ENCODE assay signal across 25 cellular contexts in genomic region chr2:38672445-38673364, GRCh38. TPM values are rescaled to one million over a fixed set of nuclear protein-coding genes. Genes with fewer than 3 reads are reported as not detected.
A peak's percentile ranks its signal among the peaks of the same experiment; 100 is the strongest.
DNase-seq lines count a peak whose midpoint lies in the region; ATAC-seq, FAIRE-seq and TF ChIP-seq lines count a peak whose summit lies in the region.
"Had no signal": no experiment of that assay in that cellular context is flagged by ENCODE, and none has a peak within 500 bp of the region (broad histone marks: within the 10 kb centered on the region; RNA-seq: fewer than 3 reads in every experiment).

No MANE protein-coding gene starts in this region.

- peaks cover 18% of the 10 kb centered on the region in 2 experiments for H3K36me3 ChIP-seq in HepG2 (replicated peaks in 1 of 2; ENCODE audit: control insufficient read depth in 1 of 2, insufficient read depth in 2 of 2, low read length in 2 of 2)
- H3K36me3 ChIP-seq: BE2C, SJCRH30 had no signal

- no TSS peak for BruUV-seq in HepG2 (replicated peaks; lab: Mats Ljungman, UMichigan)

- peaks cover 88% of the 10 kb centered on the region for H3K4me1 Mint-ChIP-seq in activated T-cell treated with anti-CD3 and anti-CD28 coated beads, Interleukin-2, amount 50 U/mL, for 72 hours (ENCODE audit: low read depth)
- peaks cover 79% of the 10 kb centered on the region for H3K4me1 Mint-ChIP-seq in activated CD4-positive, alpha-beta memory T cell treated with anti-CD3 and anti-CD28 coated beads, Interleukin-2, amount 10 ng/mL, durations not matched to agents 7 days and 5 days
- peaks cover 79% of the 10 kb centered on the region for H3K4me1 Mint-ChIP-seq in stimulated activated effector memory CD8-positive, alpha-beta T cell treated with anti-CD3 and anti-CD28 coated beads, Interleukin-12 subunit alpha, Interleukin-12 subunit beta, amount 100 ng/mL, for 72 hours
- H3K4me1 Mint-ChIP-seq in osteocyte (ENCODE audit: unreplicated experiment) = peaks cover 5% of the 10 kb centered on the region

- in situ Hi-C loops in HepG2 (cut with HindIII; ENCODE audit: extremely low pct_ligation_motif_present, low pct_unique_long_range_greater_than_20kb) = no loop called here

- no peak for TF ChIP-seq CTCF in HepG2 (CRISPR knock-in tag; IDR thresholded peaks at IDR 0.05)
- no peak for TF ChIP-seq CTCF in osteocyte (IDR thresholded peaks at IDR 0.05)

- 85% methylated on average over 8 of the region's 8 CpGs for WGBS in HepG2 (ENCODE audit: low lambda C conversion rate)

- H3K4me3 ChIP-seq in HepG2 (replicated peaks in 1 of 3; ENCODE audit: insufficient read depth in 1 of 3, low read depth in 2 of 3, low read length in 3 of 3) = no peak overlapping the region
- H3K4me3 ChIP-seq: SJCRH30 had no signal

- no peaks in the 10 kb centered on the region for H3K27me3 Mint-ChIP-seq in activated T-cell treated with anti-CD3 and anti-CD28 coated beads, Interleukin-2, amount 50 U/mL, for 72 hours (ENCODE audit: low read depth)
- H3K27me3 Mint-ChIP-seq in activated CD4-positive, alpha-beta memory T cell treated with anti-CD3 and anti-CD28 coated beads, Interleukin-2, amount 10 ng/mL, durations not matched to agents 7 days and 5 days = no peaks in the 10 kb centered on the region
- H3K27me3 Mint-ChIP-seq in osteocyte (ENCODE audit: unreplicated experiment) = no peaks in the 10 kb centered on the region
- H3K27me3 Mint-ChIP-seq: activated naive CD8-positive, alpha-beta T cell treated with anti-CD3 and anti-CD28 coated beads, Interleukin-2, amount 50 U/mL, for 24 hours had no signal

- TF ChIP-seq RAD21 in HepG2 (CRISPR knock-in tag; IDR thresholded peaks at IDR 0.05) = no peak

- no peak overlapping the region for H3K27ac ChIP-seq in HepG2 (ENCODE audit: extremely low read length, insufficient read depth, low read length)
- H3K27ac ChIP-seq: SJCRH30 had no signal

- no peak overlapping the region for H3K9ac ChIP-seq in HepG2 (ENCODE audit: insufficient read depth, low read depth, low read length)

- no peaks in the 10 kb centered on the region for H3K9me3 ChIP-seq in HepG2 (ENCODE audit: low read length)
- H3K9me3 ChIP-seq: BE2C, SJCRH30 had no signal

- peak overlapping the region in 1 of 2 donors; percentile 56 for H3K4me3 Mint-ChIP-seq in activated T-cell treated with anti-CD3 and anti-CD28 coated beads, Interleukin-2, amount 50 U/mL, for 72 hours
- H3K4me3 Mint-ChIP-seq in activated CD4-positive, alpha-beta memory T cell treated with anti-CD3 and anti-CD28 coated beads, Interleukin-2, amount 10 ng/mL, durations not matched to agents 7 days and 5 days = no peak overlapping the region
- peak overlapping the region; percentile 62 for H3K4me3 Mint-ChIP-seq in stimulated activated effector memory CD8-positive, alpha-beta T cell treated with anti-CD3 and anti-CD28 coated beads, Interleukin-12 subunit alpha, Interleukin-12 subunit beta, amount 100 ng/mL, for 72 hours
- no peak overlapping the region for H3K4me3 Mint-ChIP-seq in osteocyte (ENCODE audit: unreplicated experiment)
- H3K4me3 Mint-ChIP-seq: activated naive CD8-positive, alpha-beta T cell treated with anti-CD3 and anti-CD28 coated beads, Interleukin-2, amount 50 U/mL, for 24 hours; H9; natural killer cell had no signal

- TF ChIP-seq EP300 in HepG2 (IDR thresholded peaks at IDR 0.05; ENCODE audit: low read depth in 2 of 2, low read length in 2 of 2) (no peak), HepG2 (CRISPR knock-in tag; IDR thresholded peaks at IDR 0.05; ENCODE audit: borderline replicate concordance) (no peak)

- intact Hi-C loops in HepG2 (cut with micrococcal nuclease; ENCODE audit: unreplicated experiment) = no loop called here

- CTCF ChIA-PET in activated CD4-positive, alpha-beta memory T cell treated with anti-CD3 and anti-CD28 coated beads, Interleukin-2, amount 10 ng/mL, durations not matched to agents 7 days and 5 days (lab: Charles Lee) = interaction anchor here (0.8 to 3.2 kb wide), 11 partner anchors 9 to 91 kb away, joined by 3 to 18 read pairs (median 4); partner anchors contain the start of gene HNRNPLL
- CTCF ChIA-PET in HepG2 (lab: Yijun Ruan, JAX; ENCODE audit: low intra/inter-chr PET ratio, low total read pairs) = no interaction called here

- H3K9me3 Mint-ChIP-seq in activated T-cell treated with anti-CD3 and anti-CD28 coated beads, Interleukin-2, amount 50 U/mL, for 72 hours = no peaks in the 10 kb centered on the region
- H3K9me3 Mint-ChIP-seq in activated CD4-positive, alpha-beta memory T cell treated with anti-CD3 and anti-CD28 coated beads, Interleukin-2, amount 10 ng/mL, durations not matched to agents 7 days and 5 days = no peaks in the 10 kb centered on the region
- no peaks in the 10 kb centered on the region for H3K9me3 Mint-ChIP-seq in stimulated activated effector memory CD8-positive, alpha-beta T cell treated with anti-CD3 and anti-CD28 coated beads, Interleukin-12 subunit alpha, Interleukin-12 subunit beta, amount 100 ng/mL, for 72 hours
- H3K9me3 Mint-ChIP-seq in osteocyte (ENCODE audit: unreplicated experiment) = no peaks in the 10 kb centered on the region
- H3K9me3 Mint-ChIP-seq: activated naive CD8-positive, alpha-beta T cell treated with anti-CD3 and anti-CD28 coated beads, Interleukin-2, amount 50 U/mL, for 24 hours; H9; natural killer cell had no signal

- H3K27ac Mint-ChIP-seq in activated T-cell treated with anti-CD3 and anti-CD28 coated beads, Interleukin-2, amount 50 U/mL, for 72 hours = peak overlapping the region; percentile 86
- H3K27ac Mint-ChIP-seq in activated CD4-positive, alpha-beta memory T cell treated with anti-CD3 and anti-CD28 coated beads, Interleukin-2, amount 10 ng/mL, durations not matched to agents 7 days and 5 days = peak overlapping the region; percentile 9
- H3K27ac Mint-ChIP-seq in stimulated activated effector memory CD8-positive, alpha-beta T cell treated with anti-CD3 and anti-CD28 coated beads, Interleukin-12 subunit alpha, Interleukin-12 subunit beta, amount 100 ng/mL, for 72 hours = peak overlapping the region; percentile 89
- no peak overlapping the region for H3K27ac Mint-ChIP-seq in osteocyte (ENCODE audit: unreplicated experiment)
- H3K27ac Mint-ChIP-seq: activated naive CD8-positive, alpha-beta T cell treated with anti-CD3 and anti-CD28 coated beads, Interleukin-2, amount 50 U/mL, for 24 hours; H9; natural killer cell had no signal

- FAIRE-seq in HepG2 (lab: Jason Lieb, UNC) = no peak
- FAIRE-seq: endometrium had no signal

- TF ChIP-seq POLR2A in HepG2 (IDR thresholded peaks at IDR 0.05; ENCODE audit: insufficient read depth in 1 of 2, low read depth in 2 of 2, low read length in 2 of 2) = no peak

- H3K27me3 ChIP-seq in HepG2 (ENCODE audit: control insufficient read depth in 1 of 2, insufficient read depth in 2 of 2, low read length in 2 of 2) = no peaks in the 10 kb centered on the region
- H3K27me3 ChIP-seq: BE2C, SJCRH30 had no signal

- no peak overlapping the region for H3K4me2 ChIP-seq in HepG2 (ENCODE audit: low read depth, low read length)

- H3K4me1 ChIP-seq in HepG2 (ENCODE audit: insufficient read depth, low read length) = peaks cover 54% of the 10 kb centered on the region
- H3K4me1 ChIP-seq: BE2C, SJCRH30 had no signal

- no peak for DNase-seq in activated T-cell treated with anti-CD3 and anti-CD28 coated beads, Interleukin-2, amount 50 U/mL, for 72 hours
- DNase-seq in activated T-cell treated with anti-CD3 and anti-CD28 coated beads, Interleukin-2, amount 50 U/mL, for 1 hour = no peak
- no peak for DNase-seq in activated CD4-positive, alpha-beta memory T cell treated with anti-CD3 and anti-CD28 coated beads, Interleukin-2, amount 10 ng/mL, durations not matched to agents 7 days and 5 days
- DNase-seq in HepG2 (ENCODE audit: low spot score) (no peak), osteocyte (ENCODE audit: extremely low spot score, unreplicated experiment) (no peak), GF-D8 (lab: John Stamatoyannopoulos, UW) (no peak)
- DNase-seq in stimulated activated effector memory CD8-positive, alpha-beta T cell treated with anti-CD3 and anti-CD28 coated beads, Interleukin-12 subunit alpha, Interleukin-12 subunit beta, amount 100 ng/mL, for 72 hours (ENCODE audit: low spot score in 2 of 2) = no peak
- DNase-seq: ACHN; activated CD4-positive, CD25-positive, alpha-beta regulatory T cell treated with anti-CD3 and anti-CD28 coated beads, Interleukin-2, amount 50 U/mL, for 72 hours; activated gamma-delta T cell; activated naive CD8-positive, alpha-beta T cell treated with anti-CD3 and anti-CD28 coated beads, Interleukin-2, amount 50 U/mL, for 24 hours; BE2C; Calu3; caudate nucleus; DND-41; H9; natural killer cell; NCI-H146; NCI-H2107; NCI-H446; NCI-H774; SJCRH30; stimulated activated CD4-positive, alpha-beta T cell treated with anti-CD3 and anti-CD28 coated beads, Interleukin-4, amount 100 ng/mL, for 1 hour had no signal

- peaks cover 27 to 51% of the 10 kb centered on the region in 2 donors for H3K36me3 Mint-ChIP-seq in activated T-cell treated with anti-CD3 and anti-CD28 coated beads, Interleukin-2, amount 50 U/mL, for 72 hours (ENCODE audit: insufficient read depth in 2 of 2)
- peaks cover 82% of the 10 kb centered on the region for H3K36me3 Mint-ChIP-seq in activated CD4-positive, alpha-beta memory T cell treated with anti-CD3 and anti-CD28 coated beads, Interleukin-2, amount 10 ng/mL, durations not matched to agents 7 days and 5 days (ENCODE audit: low read depth)
- H3K36me3 Mint-ChIP-seq in stimulated activated effector memory CD8-positive, alpha-beta T cell treated with anti-CD3 and anti-CD28 coated beads, Interleukin-12 subunit alpha, Interleukin-12 subunit beta, amount 100 ng/mL, for 72 hours = peaks cover 97% of the 10 kb centered on the region
- peaks cover 7% of the 10 kb centered on the region for H3K36me3 Mint-ChIP-seq in osteocyte (ENCODE audit: unreplicated experiment)
- H3K36me3 Mint-ChIP-seq: natural killer cell had no signal

- H4K20me1 ChIP-seq in HepG2 (ENCODE audit: insufficient read depth, low read length) = no peaks in the 10 kb centered on the region; the same call in 1 of the 2 replicates

- peaks cover 66% of the 10 kb centered on the region for H3K79me2 ChIP-seq in HepG2 (ENCODE audit: insufficient read depth, low read length)

- POLR2A ChIA-PET in activated CD4-positive, alpha-beta memory T cell treated with anti-CD3 and anti-CD28 coated beads, Interleukin-2, amount 10 ng/mL, durations not matched to agents 7 days and 5 days (lab: Charles Lee) = interaction anchor here (0.8 to 4.8 kb wide), 9 partner anchors 9 to 91 kb away, joined by 3 to 98 read pairs (median 9); partner anchors contain the start of genes HNRNPLL and SRSF7
- POLR2A ChIA-PET in HepG2 (lab: Yijun Ruan, JAX) = interaction anchor here (2.0 kb wide), 1 partner anchor 71 kb away, joined by 6 read pairs; the partner anchor contains the start of gene HNRNPLL

- no peak overlapping the region for H2AFZ ChIP-seq in HepG2 (ENCODE audit: low read length)

- no peak for ATAC-seq in activated T-cell treated with anti-CD3 and anti-CD28 coated beads, Interleukin-2, amount 50 U/mL, for 72 hours (replicated peaks in 1 of 2)
- ATAC-seq in HepG2 (no peak), HG03520 (IDR thresholded peaks at IDR 0.05; ENCODE audit: unreplicated experiment) (no peak)
- no peak for ATAC-seq in stimulated activated effector memory CD8-positive, alpha-beta T cell treated with anti-CD3 and anti-CD28 coated beads, Interleukin-12 subunit alpha, Interleukin-12 subunit beta, amount 100 ng/mL, for 72 hours
- ATAC-seq: activated naive CD8-positive, alpha-beta T cell treated with anti-CD3 and anti-CD28 coated beads, Interleukin-2, amount 50 U/mL, for 24 hours; natural killer cell had no signal

RNA-seq across cellular contexts. Expression of gene GALM, which starts 6.8 kb away (rescaled TPM):
- total RNA-seq in activated T-cell treated with anti-CD3 and anti-CD28 coated beads, Interleukin-2, amount 50 U/mL, for 72 hours = 100 to 1,000 TPM in 1 of 2 donors, 10 to 100 TPM in 1; 97.8 to 114 TPM
- total RNA-seq in activated CD4-positive, alpha-beta memory T cell treated with anti-CD3 and anti-CD28 coated beads, Interleukin-2, amount 10 ng/mL, durations not matched to agents 7 days and 5 days = 10 to 100 TPM; 94.7 to 97.4 TPM
- 90.0 and 114 TPM in 2 replicates for total RNA-seq in HepG2 (2016; rRNA removed; fragmentation: Illumina TruSeq; extraction: Trizol)
- total RNA-seq in HepG2 (2016; cell fraction: cytosol; rRNA removed; fragmentation: Illumina TruSeq; extraction: Trizol; ENCODE audit: low read depth) = 23.4 and 25.3 TPM in 2 replicates
- total RNA-seq in HepG2 (2016; cell fraction: insoluble cytoplasmic fraction; rRNA removed; fragmentation: Illumina TruSeq; extraction: Trizol) = 97.4 and 121 TPM in 2 replicates
- total RNA-seq in HepG2 (2016; cell fraction: membrane; rRNA removed; fragmentation: Illumina TruSeq; extraction: Trizol) = 42.3 and 46.2 TPM in 2 replicates
- total RNA-seq in HepG2 (2016; cell fraction: nucleus; rRNA removed; fragmentation: Illumina TruSeq; extraction: Trizol) = 40.2 and 41.1 TPM in 2 replicates
- 60.3 and 65.5 TPM in 2 replicates for polyA plus RNA-seq in HepG2 (2011; rRNA removed)
- polyA plus RNA-seq in HepG2 (2011; cell fraction: cytosol; rRNA removed) = 55.9 and 67.8 TPM in 2 replicates
- 18.3 and 26.1 TPM in 2 replicates for polyA plus RNA-seq in HepG2 (2011; cell fraction: nucleus; rRNA removed)
- polyA plus RNA-seq in HepG2 (2012) = 53.1 and 67.0 TPM in 2 replicates
- polyA plus RNA-seq in HepG2 (2016; cell fraction: cytosol; fragmentation: Illumina TruSeq; extraction: Trizol; ENCODE audit: low read depth) = 17.3 and 18.5 TPM in 2 replicates
- 102 TPM in 2 replicates for polyA plus RNA-seq in HepG2 (2016; cell fraction: insoluble cytoplasmic fraction; fragmentation: Illumina TruSeq; extraction: Trizol; ENCODE audit: low read depth)
- polyA plus RNA-seq in HepG2 (2016; cell fraction: membrane; fragmentation: Illumina TruSeq; extraction: Trizol; ENCODE audit: low read depth) = 25.4 and 26.1 TPM in 2 replicates
- polyA plus RNA-seq in HepG2 (2016; cell fraction: nucleus; fragmentation: Illumina TruSeq; extraction: Trizol; ENCODE audit: insufficient read depth, low read depth) = 43.2 and 47.8 TPM in 2 replicates
- 20.6 and 67.6 TPM in 2 replicates for polyA minus RNA-seq in HepG2 (2011; rRNA and poly(A)+ RNA removed; ENCODE audit: low replicate concordance)
- 37.5 and 41.1 TPM in 2 replicates for polyA minus RNA-seq in HepG2 (2011; cell fraction: cytosol; rRNA and poly(A)+ RNA removed)
- polyA minus RNA-seq in HepG2 (2011; cell fraction: nucleus; rRNA and poly(A)+ RNA removed) = 40.4 and 46.2 TPM in 2 replicates
- 2.9 and 3.8 TPM in 2 replicates for total RNA-seq in osteocyte
